Comparison of ENCODE assay signal across 8 cellular contexts in genomic region chr9:68685770-68686169, GRCh38. TPM values are rescaled to one million over a fixed set of nuclear protein-coding genes. Genes with fewer than 3 reads are reported as not detected.
DNase-seq lines count a peak whose midpoint lies in the region; ATAC-seq and TF ChIP-seq lines count a peak whose summit lies in the region.

No MANE protein-coding gene starts in this region.

- no peaks in the 10 kb centered on the region for H3K36me3 ChIP-seq in Peyer's patch

- H3K4me1 ChIP-seq in Peyer's patch, result no peaks in the 10 kb centered on the region

- no peak overlapping the region for H3K27ac ChIP-seq in Peyer's patch

- DNase-seq in COR-L47 (lab: John Stamatoyannopoulos, UW) (peak; percentile 20), Peyer's patch (peak in 2 of 3 donors; percentile 61 to 83), kidney tubule cell (ENCODE audit: low spot score) (peak; percentile 20), HuH-7.5 (ENCODE audit: low spot score) (no peak), HCEC 1CT (no peak)

- TF ChIP-seq CTCF in Peyer's patch (IDR thresholded peaks at IDR 0.05), result peak in 5 of 6 experiments; percentile 48 to 75 (median 71)

- peak; percentile 74 for ATAC-seq in GM18873 (IDR thresholded peaks at IDR 0.05; ENCODE audit: low FRiP score, unreplicated experiment)
- ATAC-seq in HG03066 (IDR thresholded peaks at IDR 0.05; ENCODE audit: low read depth, unreplicated experiment), result peak; percentile 80
- ATAC-seq in HG02571 (IDR thresholded peaks at IDR 0.05; ENCODE audit: unreplicated experiment), result no peak

- H3K27me3 ChIP-seq in Peyer's patch, result no peaks in the 10 kb centered on the region

- H3K4me3 ChIP-seq in Peyer's patch, result no peak overlapping the region

- TF ChIP-seq POLR2A in Peyer's patch (IDR thresholded peaks at IDR 0.05), result no peak

- H3K9me3 ChIP-seq in Peyer's patch, result no peaks in the 10 kb centered on the region

RNA-seq across cellular contexts. Expression of gene PIP5K1B, which starts 19.3 kb away (rescaled TPM):
- 10 to 100 TPM; 15.7 to 60.1 (median 54.4) TPM for total RNA-seq in Peyer's patch

Comparison
In these comparisons a context has a peak if more than half of its experiments do, and no peak if none do; other contexts are left out.
1. DNase-seq: peak in COR-L47 (single experiment), Peyer's patch (2 of 3) and kidney tubule cell (single experiment); none in HuH-7.5 (single experiment) and HCEC 1CT (single experiment).